In genomic region chr21:44506279-44507255, GRCh38 we compare ENCODE assay signal across 1 cellular context.
A peak's percentile ranks its signal among the peaks of the same experiment; 100 is the strongest.
TF ChIP-seq lines count a peak whose summit lies in the region.

No MANE protein-coding gene starts in this region.

TF ChIP-seq in HepG2, 621 proteins besides CTCF, POLR2A, EP300 and RAD21 (continued from another document and continues in another):
- TF ChIP-seq ZNF280D (CRISPR knock-in tag; IDR thresholded peaks at IDR 0.05) (0 out of 2 replicates have a peak, but pooled peaks have one; percentile 25), SMAD9 (CRISPR knock-in tag; IDR thresholded peaks at IDR 0.05) (no peak), ZNF720 (CRISPR knock-in tag; IDR thresholded peaks at IDR 0.05) (no peak), ZNF30 (CRISPR knock-in tag; IDR thresholded peaks at IDR 0.05) (no peak), ZEB1 (IDR thresholded peaks at IDR 0.05; ENCODE audit: insufficient replicate concordance, low read depth) (no peak), HOXA7 (CRISPR knock-in tag; IDR thresholded peaks at IDR 0.05) (no peak), SMAD1 (CRISPR knock-in tag; IDR thresholded peaks at IDR 0.05; ENCODE audit: borderline replicate concordance, low read depth) (no peak), MIER3 (CRISPR knock-in tag; IDR thresholded peaks at IDR 0.05; ENCODE audit: borderline replicate concordance) (no peak), SIX4 (CRISPR knock-in tag; IDR thresholded peaks at IDR 0.05) (peak; percentile 55; the same call in 1 of the 2 replicates), ZNF891 (CRISPR knock-in tag; IDR thresholded peaks at IDR 0.05) (0 out of 2 replicates have a peak, but pooled peaks have one; percentile 29), ZNF687 (CRISPR knock-in tag; IDR thresholded peaks at IDR 0.05) (peak; percentile 93), PHB2 (IDR thresholded peaks at IDR 0.05; ENCODE audit: partially characterized antibody) (no peak), TP53 (CRISPR knock-in tag; conservative IDR thresholded peaks at IDR 0.05) (no peak), MTA1 (CRISPR knock-in tag; IDR thresholded peaks at IDR 0.05; ENCODE audit: borderline replicate concordance) (no peak), KAT2B (IDR thresholded peaks at IDR 0.05; ENCODE audit: borderline replicate concordance, low read depth, low read length) (no peak), MLX (CRISPR knock-in tag; IDR thresholded peaks at IDR 0.05) (no peak), ZNF256 (CRISPR knock-in tag; conservative IDR thresholded peaks at IDR 0.05) (0 out of 2 replicates have a peak, but pooled peaks have one; percentile 39), AGO2 (optimal IDR thresholded peaks at IDR 0.05; ENCODE audit: low read depth, low read length) (peak; percentile 88), ZNF777 (CRISPR knock-in tag; IDR thresholded peaks at IDR 0.05) (peak; percentile 77), GATAD1 (CRISPR knock-in tag; IDR thresholded peaks at IDR 0.05) (0 out of 2 replicates have a peak, but pooled peaks have one; percentile 15), ZNF451 (CRISPR knock-in tag; IDR thresholded peaks at IDR 0.05) (no peak), THAP9 (CRISPR knock-in tag; IDR thresholded peaks at IDR 0.05; ENCODE audit: borderline replicate concordance) (peak; percentile 71), ZNF468 (CRISPR knock-in tag; IDR thresholded peaks at IDR 0.05) (no peak), SPEN (CRISPR knock-in tag; IDR thresholded peaks at IDR 0.05; ENCODE audit: low read depth) (peak; percentile 42), ZNF672 (CRISPR knock-in tag; IDR thresholded peaks at IDR 0.05) (no peak), BCL3 (CRISPR knock-in tag; IDR thresholded peaks at IDR 0.05) (0 out of 2 replicates have a peak, but pooled peaks have one; percentile 26), ZNF430 (CRISPR knock-in tag; IDR thresholded peaks at IDR 0.05) (no peak), ZKSCAN5 (CRISPR knock-in tag; IDR thresholded peaks at IDR 0.05) (no peak), ZMYM4 (CRISPR knock-in tag; IDR thresholded peaks at IDR 0.05) (no peak; the same call in 1 of the 2 replicates), XBP1 (CRISPR knock-in tag; IDR thresholded peaks at IDR 0.05) (no peak), SOX6 (IDR thresholded peaks at IDR 0.05) (no peak), SOX6 (CRISPR knock-in tag; IDR thresholded peaks at IDR 0.05) (peak; percentile 14; the same call in 1 of the 2 replicates), MIXL1 (CRISPR knock-in tag; IDR thresholded peaks at IDR 0.05) (no peak), TSC22D2 (CRISPR knock-in tag; IDR thresholded peaks at IDR 0.05; ENCODE audit: borderline replicate concordance) (no peak; the same call in 1 of the 2 replicates), YEATS2 (CRISPR knock-in tag; IDR thresholded peaks at IDR 0.05; ENCODE audit: borderline replicate concordance) (no peak), HNRNPLL (IDR thresholded peaks at IDR 0.05; ENCODE audit: low read depth, low read length, poor library complexity, severe bottlenecking) (peak; percentile 27), SALL2 (CRISPR knock-in tag; IDR thresholded peaks at IDR 0.05) (peak; percentile 40), MEF2D (CRISPR knock-in tag; IDR thresholded peaks at IDR 0.05) (no peak), RBFOX2 (IDR thresholded peaks at IDR 0.05; ENCODE audit: low read depth, low read length) (peak; percentile 78), NCOA1 (CRISPR knock-in tag; IDR thresholded peaks at IDR 0.05) (0 out of 2 replicates have a peak, but pooled peaks have one; percentile 78), MEIS1 (CRISPR knock-in tag; IDR thresholded peaks at IDR 0.05; ENCODE audit: borderline replicate concordance) (no peak), ZNF367 (CRISPR knock-in tag; IDR thresholded peaks at IDR 0.05; ENCODE audit: borderline replicate concordance) (peak; percentile 32; the same call in 1 of the 2 replicates), ASH2L (IDR thresholded peaks at IDR 0.05; ENCODE audit: insufficient read length, low read depth, low read length) (peak; percentile 16), HDAC1 (CRISPR knock-in tag; IDR thresholded peaks at IDR 0.05) (peak; percentile 14; the same call in 1 of the 2 replicates), KDM2A (CRISPR knock-in tag; IDR thresholded peaks at IDR 0.05; ENCODE audit: borderline replicate concordance, low read depth) (peak; percentile 59; the same call in 1 of the 2 replicates), ZFX (CRISPR knock-in tag; IDR thresholded peaks at IDR 0.05; ENCODE audit: low read depth) (peak; percentile 82), FOXP1 (IDR thresholded peaks at IDR 0.05) (no peak), FOXP1 (CRISPR knock-in tag; IDR thresholded peaks at IDR 0.05) (no peak), ARID4A (CRISPR knock-in tag; IDR thresholded peaks at IDR 0.05; ENCODE audit: borderline replicate concordance) (peak; percentile 48; the same call in 1 of the 2 replicates), GFI1 (CRISPR knock-in tag; IDR thresholded peaks at IDR 0.05; ENCODE audit: borderline replicate concordance) (0 out of 2 replicates have a peak, but pooled peaks have one; percentile 33), SP1 (IDR thresholded peaks at IDR 0.05) (no peak), SP1 (CRISPR knock-in tag; IDR thresholded peaks at IDR 0.05) (0 out of 2 replicates have a peak, but pooled peaks have one; percentile 5)
